ENCODE assay signal across 1 cellular context in genomic region chr15:40272713-40273056, GRCh38.
TF ChIP-seq lines count a peak whose summit lies in the region.

No MANE protein-coding gene starts in this region.

TF ChIP-seq in K562, 482 proteins besides CTCF, POLR2A, EP300 and RAD21:
- TF ChIP-seq E4F1 (CRISPR knock-in tag; IDR thresholded peaks at IDR 0.05; ENCODE audit: borderline replicate concordance), result no peak
- TF ChIP-seq ZBTB34 (CRISPR knock-in tag; IDR thresholded peaks at IDR 0.05), result no peak
- no peak for TF ChIP-seq E2F5 (CRISPR knock-in tag; IDR thresholded peaks at IDR 0.05)
- no peak for TF ChIP-seq SMC3 (conservative IDR thresholded peaks at IDR 0.05; ENCODE audit: insufficient read depth, low read depth, low read length)
- TF ChIP-seq CGGBP1 (CRISPR knock-in tag; IDR thresholded peaks at IDR 0.05), result no peak
- no peak for TF ChIP-seq FOXA1 (IDR thresholded peaks at IDR 0.05; ENCODE audit: borderline replicate concordance)
- TF ChIP-seq TOE1 (IDR thresholded peaks at IDR 0.05; ENCODE audit: borderline replicate concordance), result no peak
- TF ChIP-seq TOE1 (CRISPR knock-in tag; IDR thresholded peaks at IDR 0.05; ENCODE audit: borderline replicate concordance, low read depth), result no peak
- TF ChIP-seq MXD1 (CRISPR knock-in tag; IDR thresholded peaks at IDR 0.05; ENCODE audit: borderline replicate concordance, poor library complexity, severe bottlenecking), result no peak
- TF ChIP-seq PHB2 (IDR thresholded peaks at IDR 0.05; ENCODE audit: low read depth), result no peak
- no peak for TF ChIP-seq MEF2D (tag; conservative IDR thresholded peaks at IDR 0.05; ENCODE audit: low read depth)
- TF ChIP-seq BACH1 (tag; IDR thresholded peaks at IDR 0.05), result no peak
- no peak for TF ChIP-seq MLX (CRISPR knock-in tag; conservative IDR thresholded peaks at IDR 0.05)
- TF ChIP-seq ZNF778 (CRISPR knock-in tag; IDR thresholded peaks at IDR 0.05), result no peak
- no peak for TF ChIP-seq MCM2 (IDR thresholded peaks at IDR 0.05; ENCODE audit: low read depth)
- no peak for TF ChIP-seq ARHGAP35 (IDR thresholded peaks at IDR 0.05; ENCODE audit: partially characterized antibody)
- no peak for TF ChIP-seq ZZZ3 (IDR thresholded peaks at IDR 0.05)
- no peak for TF ChIP-seq SRSF7 (optimal IDR thresholded peaks at IDR 0.05; ENCODE audit: low read depth, low read length)
- no peak for TF ChIP-seq EHMT2 (IDR thresholded peaks at IDR 0.05)
- TF ChIP-seq NCOA4 (IDR thresholded peaks at IDR 0.05; ENCODE audit: partially characterized antibody), result no peak
